Comparison of ENCODE assay signal across 16 cellular contexts in the genomic region with DNA sequence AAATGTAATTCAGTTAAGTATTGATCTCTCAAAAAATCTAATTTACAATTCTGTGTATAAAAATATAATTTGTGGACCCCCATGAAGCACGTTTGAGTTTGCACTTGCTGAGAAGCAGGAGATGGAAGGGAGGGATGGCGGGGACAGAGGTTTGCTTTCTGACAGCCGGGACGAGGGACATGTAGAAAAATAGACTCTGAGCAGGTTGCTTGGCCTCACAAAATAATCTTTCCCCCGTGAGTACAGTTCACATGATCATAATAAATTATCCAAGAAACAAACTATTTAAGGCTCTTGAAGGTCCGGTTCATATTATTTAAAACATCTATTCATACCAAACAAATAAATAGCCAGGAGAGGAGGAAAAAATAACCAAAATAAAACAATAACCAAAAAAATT. TPM values are rescaled to one million over a fixed set of nuclear protein-coding genes. Genes with fewer than 3 reads are reported as not detected.
DNase-seq lines count a peak whose midpoint lies in the region; ATAC-seq and TF ChIP-seq lines count a peak whose summit lies in the region.
"Had no signal": no experiment of that assay in that cellular context is flagged by ENCODE, and none has a peak within 500 bp of the region (broad histone marks: within the 10 kb centered on the region; RNA-seq: fewer than 3 reads in every experiment).

No MANE protein-coding gene starts in this region.

- DNase-seq in activated naive CD4-positive, alpha-beta T cell treated with anti-CD3 and anti-CD28 coated beads for 36 hours = no peak
- DNase-seq in activated naive CD4-positive, alpha-beta T cell treated with anti-CD3 and anti-CD28 coated beads, Interleukin-2, amount 10 ng/mL, durations not matched to agents 7 days and 5 days = no peak
- DNase-seq in activated naive CD8-positive, alpha-beta T cell treated with anti-CD3 and anti-CD28 coated beads for 36 hours = no peak
- no peak for DNase-seq in NCI-H774 (lab: John Stamatoyannopoulos, UW)
- DNase-seq in cerebellum (ENCODE audit: low spot score) = no peak
- DNase-seq: AML-193, Caco-2, DMS153, GOT3, KBM-7, NCI-H1436, NCI-H2081, NCI-H510A, NCI-H82 had no signal

- H3K4me1 Mint-ChIP-seq in activated naive CD4-positive, alpha-beta T cell treated with anti-CD3 and anti-CD28 coated beads for 36 hours (ENCODE audit: low read depth) = peaks cover 12% of the 10 kb centered on the region
- peaks cover 33% of the 10 kb centered on the region for H3K4me1 Mint-ChIP-seq in activated naive CD4-positive, alpha-beta T cell treated with anti-CD3 and anti-CD28 coated beads, Interleukin-2, amount 10 ng/mL, durations not matched to agents 7 days and 5 days
- H3K4me1 Mint-ChIP-seq in activated naive CD8-positive, alpha-beta T cell treated with anti-CD3 and anti-CD28 coated beads for 36 hours = peaks cover 13% of the 10 kb centered on the region
- peaks cover 19% of the 10 kb centered on the region for H3K4me1 Mint-ChIP-seq in nephron

- no peaks in the 10 kb centered on the region for H3K9me3 Mint-ChIP-seq in activated naive CD4-positive, alpha-beta T cell treated with anti-CD3 and anti-CD28 coated beads for 36 hours
- no peaks in the 10 kb centered on the region for H3K9me3 Mint-ChIP-seq in activated naive CD4-positive, alpha-beta T cell treated with anti-CD3 and anti-CD28 coated beads, Interleukin-2, amount 10 ng/mL, durations not matched to agents 7 days and 5 days
- no peaks in the 10 kb centered on the region for H3K9me3 Mint-ChIP-seq in activated naive CD8-positive, alpha-beta T cell treated with anti-CD3 and anti-CD28 coated beads for 36 hours
- no peaks in the 10 kb centered on the region for H3K9me3 Mint-ChIP-seq in nephron

- CTCF ChIA-PET in activated naive CD4-positive, alpha-beta T cell treated with anti-CD3 and anti-CD28 coated beads for 36 hours (lab: Charles Lee) = no interaction called here
- CTCF ChIA-PET in activated naive CD4-positive, alpha-beta T cell treated with anti-CD3 and anti-CD28 coated beads, Interleukin-2, amount 10 ng/mL, durations not matched to agents 7 days and 5 days (lab: Charles Lee) = no interaction called here

- H3K36me3 Mint-ChIP-seq in activated naive CD4-positive, alpha-beta T cell treated with anti-CD3 and anti-CD28 coated beads for 36 hours (ENCODE audit: low read depth) = no peaks in the 10 kb centered on the region
- peaks cover 2% of the 10 kb centered on the region for H3K36me3 Mint-ChIP-seq in activated naive CD4-positive, alpha-beta T cell treated with anti-CD3 and anti-CD28 coated beads, Interleukin-2, amount 10 ng/mL, durations not matched to agents 7 days and 5 days
- no peaks in the 10 kb centered on the region for H3K36me3 Mint-ChIP-seq in activated naive CD8-positive, alpha-beta T cell treated with anti-CD3 and anti-CD28 coated beads for 36 hours
- H3K36me3 Mint-ChIP-seq in nephron (ENCODE audit: low read depth) = no peaks in the 10 kb centered on the region

- no peak overlapping the region for H3K27ac Mint-ChIP-seq in activated naive CD4-positive, alpha-beta T cell treated with anti-CD3 and anti-CD28 coated beads for 36 hours
- H3K27ac Mint-ChIP-seq in activated naive CD4-positive, alpha-beta T cell treated with anti-CD3 and anti-CD28 coated beads, Interleukin-2, amount 10 ng/mL, durations not matched to agents 7 days and 5 days = no peak overlapping the region
- no peak overlapping the region for H3K27ac Mint-ChIP-seq in activated naive CD8-positive, alpha-beta T cell treated with anti-CD3 and anti-CD28 coated beads for 36 hours
- H3K27ac Mint-ChIP-seq in nephron = no peak overlapping the region

- ATAC-seq in HG03108 (IDR thresholded peaks at IDR 0.05; ENCODE audit: unreplicated experiment) = no peak

- H3K27me3 Mint-ChIP-seq in activated naive CD4-positive, alpha-beta T cell treated with anti-CD3 and anti-CD28 coated beads for 36 hours (ENCODE audit: low read depth) = peaks cover 56% of the 10 kb centered on the region
- H3K27me3 Mint-ChIP-seq in activated naive CD4-positive, alpha-beta T cell treated with anti-CD3 and anti-CD28 coated beads, Interleukin-2, amount 10 ng/mL, durations not matched to agents 7 days and 5 days = peaks cover 98% of the 10 kb centered on the region
- peaks cover 74% of the 10 kb centered on the region for H3K27me3 Mint-ChIP-seq in activated naive CD8-positive, alpha-beta T cell treated with anti-CD3 and anti-CD28 coated beads for 36 hours
- peaks cover 94% of the 10 kb centered on the region for H3K27me3 Mint-ChIP-seq in nephron (ENCODE audit: low read depth)

- intact Hi-C loops in activated naive CD4-positive, alpha-beta T cell treated with anti-CD3 and anti-CD28 coated beads for 36 hours (cut with micrococcal nuclease) = no loop called here

- peak overlapping the region; percentile 6 for H3K4me3 Mint-ChIP-seq in activated naive CD4-positive, alpha-beta T cell treated with anti-CD3 and anti-CD28 coated beads for 36 hours
- H3K4me3 Mint-ChIP-seq in activated naive CD4-positive, alpha-beta T cell treated with anti-CD3 and anti-CD28 coated beads, Interleukin-2, amount 10 ng/mL, durations not matched to agents 7 days and 5 days = no peak overlapping the region
- H3K4me3 Mint-ChIP-seq in activated naive CD8-positive, alpha-beta T cell treated with anti-CD3 and anti-CD28 coated beads for 36 hours = peak overlapping the region; percentile 14
- peak overlapping the region; percentile 26 to 52 (median 42) for H3K4me3 Mint-ChIP-seq in nephron

- TF ChIP-seq CTCF in nephron (IDR thresholded peaks at IDR 0.05; ENCODE audit: unreplicated experiment in 3 of 3) = no peak

RNA-seq across cellular contexts. Expression of a gene that starts 10.0 kb away (rescaled TPM):
- total RNA-seq in activated naive CD4-positive, alpha-beta T cell treated with anti-CD3 and anti-CD28 coated beads for 36 hours = not detected
- not detected for total RNA-seq in activated naive CD8-positive, alpha-beta T cell treated with anti-CD3 and anti-CD28 coated beads for 36 hours
- 3.4 TPM for total RNA-seq in cerebellum
